Comparison of ENCODE assay signal across 19 cellular contexts in the genomic region with DNA sequence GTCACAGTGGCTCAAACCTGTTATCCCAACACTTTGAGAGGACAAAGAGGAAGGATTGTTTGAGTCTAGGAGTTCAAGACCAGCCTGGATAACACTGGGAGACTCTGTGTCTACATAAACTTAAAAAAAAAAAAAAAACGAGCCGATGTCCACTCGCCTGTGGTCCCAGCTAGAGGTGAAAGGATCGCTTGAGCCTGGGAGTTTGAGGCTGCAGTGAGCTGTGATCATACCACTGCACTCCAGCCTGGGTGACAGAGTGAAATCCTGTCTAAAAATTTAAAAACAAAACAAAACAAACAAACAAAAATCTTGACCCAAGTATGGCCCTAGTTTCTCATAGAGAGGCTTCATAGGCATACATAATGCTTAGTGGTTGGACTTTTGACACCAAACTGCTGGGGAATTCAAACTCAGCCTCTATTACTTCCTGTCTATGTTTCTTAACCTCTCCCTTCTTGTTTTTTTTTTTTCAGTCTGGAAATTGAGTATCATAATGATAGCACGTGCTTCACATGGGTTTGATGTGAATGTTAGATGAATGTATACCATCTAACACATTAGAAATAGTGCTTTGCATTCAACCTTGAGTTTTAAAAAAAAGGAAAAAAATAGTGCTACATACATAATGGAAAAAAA. TPM values are rescaled to one million over a fixed set of nuclear protein-coding genes. Genes with fewer than 3 reads are reported as not detected.
A peak's percentile ranks its signal among the peaks of the same experiment; 100 is the strongest.
DNase-seq lines count a peak whose midpoint lies in the region; ATAC-seq and TF ChIP-seq lines count a peak whose summit lies in the region.
"Had no signal": no experiment of that assay in that cellular context is flagged by ENCODE, and none has a peak within 500 bp of the region (broad histone marks: within the 10 kb centered on the region; RNA-seq: fewer than 3 reads in every experiment).

No MANE protein-coding gene starts in this region.

- no peak overlapping the region for H3K4me3 Mint-ChIP-seq in effector memory CD8-positive, alpha-beta T cell
- no peak overlapping the region for H3K4me3 Mint-ChIP-seq in natural killer cell treated with Interleukin-12 subunit alpha and Interleukin-12 subunit beta and Interleukin-15 and Interleukin-18, amount 100 ng/mL, for 72 hours
- H3K4me3 Mint-ChIP-seq: nephron had no signal

- peak; percentile 53 for ATAC-seq in GM18907 (IDR thresholded peaks at IDR 0.05; ENCODE audit: unreplicated experiment)
- ATAC-seq in effector memory CD8-positive, alpha-beta T cell (replicated peaks) = peak; percentile 58
- peak; percentile 71 to 78 for ATAC-seq in natural killer cell treated with Interleukin-12 subunit alpha and Interleukin-12 subunit beta and Interleukin-15 and Interleukin-18, amount 100 ng/mL, for 72 hours
- ATAC-seq in heart left ventricle = no peak
- ATAC-seq: HCT116 had no signal

- H3K4me3 ChIP-seq in heart left ventricle = no peak overlapping the region
- H3K4me3 ChIP-seq: MG63 had no signal

- TF ChIP-seq POLR2A in heart left ventricle (IDR thresholded peaks at IDR 0.05) = no peak

- peaks cover 0 to 27% (median 5%) of the 10 kb centered on the region in 9 donors for H3K27me3 ChIP-seq in heart left ventricle

- H3K36me3 ChIP-seq in heart left ventricle = no peaks in the 10 kb centered on the region
- H3K36me3 ChIP-seq: MG63 had no signal

- no peaks in the 10 kb centered on the region for H3K9me3 Mint-ChIP-seq in effector memory CD8-positive, alpha-beta T cell
- H3K9me3 Mint-ChIP-seq in natural killer cell treated with Interleukin-12 subunit alpha and Interleukin-12 subunit beta and Interleukin-15 and Interleukin-18, amount 100 ng/mL, for 72 hours = peaks cover 4% of the 10 kb centered on the region

- H3K36me3 Mint-ChIP-seq in effector memory CD8-positive, alpha-beta T cell (ENCODE audit: insufficient read depth) = no peaks in the 10 kb centered on the region
- no peaks in the 10 kb centered on the region for H3K36me3 Mint-ChIP-seq in natural killer cell treated with Interleukin-12 subunit alpha and Interleukin-12 subunit beta and Interleukin-15 and Interleukin-18, amount 100 ng/mL, for 72 hours

- no peak for TF ChIP-seq CTCF in heart left ventricle (IDR thresholded peaks at IDR 0.05)

- peaks cover 32 to 34% of the 10 kb centered on the region in 2 donors for H3K27me3 Mint-ChIP-seq in effector memory CD8-positive, alpha-beta T cell
- H3K27me3 Mint-ChIP-seq in natural killer cell treated with Interleukin-12 subunit alpha and Interleukin-12 subunit beta and Interleukin-15 and Interleukin-18, amount 100 ng/mL, for 72 hours = peaks cover 19 to 28% of the 10 kb centered on the region in 2 donors

- H3K4me1 ChIP-seq in heart left ventricle = no peaks in the 10 kb centered on the region

- DNase-seq in MV-4-11 (lab: John Stamatoyannopoulos, UW) = peak; percentile 33
- no peak for DNase-seq in effector memory CD8-positive, alpha-beta T cell
- DNase-seq in natural killer cell treated with Interleukin-12 subunit alpha and Interleukin-12 subunit beta and Interleukin-15 and Interleukin-18, amount 100 ng/mL, for 72 hours (ENCODE audit: low spot score) = no peak
- DNase-seq in activated effector memory CD4-positive, alpha-beta T cell treated with Interleukin-2 at 50 U/mL for 16 hours = no peak
- no peak for DNase-seq in heart left ventricle
- no peak for DNase-seq in NCI-H82 treated with DMSO at 0.1 percent for 48 hours (lab: John Stamatoyannopoulos, UW; ENCODE audit: unreplicated experiment)
- DNase-seq in SKM-1 treated with dmso at 0.1 percent for 144 hours (lab: John Stamatoyannopoulos, UW; ENCODE audit: unreplicated experiment) = no peak
- DNase-seq: activated CD4-positive, alpha-beta T cell treated with anti-CD3 and anti-CD28 coated beads for 4 hours; activated CD8-positive, alpha-beta memory T cell treated with anti-CD3 and anti-CD28 coated beads, Interleukin-2, amount 50 U/mL, for 48 hours; IMR-90; kidney; mammary epithelial cell; MG63; NCI-H187 treated with DMSO at 0.1 percent for 48 hours; stimulated activated CD4-positive, alpha-beta T cell treated with anti-CD3 and anti-CD28 coated beads, Interleukin-2, amount 100 ng/mL, for 24 hours; SW 1271 had no signal

- H3K9me3 ChIP-seq in heart left ventricle = no peaks in the 10 kb centered on the region
- H3K9me3 ChIP-seq: MG63 had no signal

- intact Hi-C loops in heart left ventricle (cut with DNase I) = no loop called here

- 73 to 74% (median 74%) methylated on average over 5 of the region's 5 CpGs for WGBS in heart left ventricle, 4 donors

- H3K27ac Mint-ChIP-seq in effector memory CD8-positive, alpha-beta T cell = no peak overlapping the region
- no peak overlapping the region for H3K27ac Mint-ChIP-seq in natural killer cell treated with Interleukin-12 subunit alpha and Interleukin-12 subunit beta and Interleukin-15 and Interleukin-18, amount 100 ng/mL, for 72 hours
- H3K27ac Mint-ChIP-seq: nephron had no signal

- H3K4me1 Mint-ChIP-seq in effector memory CD8-positive, alpha-beta T cell (ENCODE audit: low read depth in 2 of 2) = no peaks in the 10 kb centered on the region
- peaks cover 5 to 7% of the 10 kb centered on the region in 2 donors for H3K4me1 Mint-ChIP-seq in natural killer cell treated with Interleukin-12 subunit alpha and Interleukin-12 subunit beta and Interleukin-15 and Interleukin-18, amount 100 ng/mL, for 72 hours (ENCODE audit: low read depth in 2 of 2)
- H3K4me1 Mint-ChIP-seq: nephron had no signal

- H3K27ac ChIP-seq in heart left ventricle = no peak overlapping the region

RNA-seq across cellular contexts. Expression of gene CAPN7, which starts 46.4 kb away (rescaled TPM):
- total RNA-seq in natural killer cell treated with Interleukin-12 subunit alpha and Interleukin-12 subunit beta and Interleukin-15 and Interleukin-18, amount 100 ng/mL, for 72 hours = 10 to 100 TPM; 27.9 to 47.8 TPM
- total RNA-seq in heart left ventricle = 10 to 100 TPM; 15.4 to 38.2 (median 24.9) TPM
- 10 to 100 TPM in 1 of 2 donors, 1 to 10 TPM in 1; 9.1 to 15.1 TPM for polyA plus RNA-seq in heart left ventricle

Comparison
In these comparisons a context has a peak if more than half of its experiments do, and no peak if none do; other contexts are left out.
1. ATAC-seq: peak in GM18907 (single experiment), effector memory CD8-positive, alpha-beta T cell (single experiment) and natural killer cell treated with Interleukin-12 subunit alpha and Interleukin-12 subunit beta and Interleukin-15 and Interleukin-18, amount 100 ng/mL, for 72 hours (2 of 2); none in heart left ventricle (0 of 4).